Comparison of ENCODE assay signal across 8 cellular contexts in the genomic region with DNA sequence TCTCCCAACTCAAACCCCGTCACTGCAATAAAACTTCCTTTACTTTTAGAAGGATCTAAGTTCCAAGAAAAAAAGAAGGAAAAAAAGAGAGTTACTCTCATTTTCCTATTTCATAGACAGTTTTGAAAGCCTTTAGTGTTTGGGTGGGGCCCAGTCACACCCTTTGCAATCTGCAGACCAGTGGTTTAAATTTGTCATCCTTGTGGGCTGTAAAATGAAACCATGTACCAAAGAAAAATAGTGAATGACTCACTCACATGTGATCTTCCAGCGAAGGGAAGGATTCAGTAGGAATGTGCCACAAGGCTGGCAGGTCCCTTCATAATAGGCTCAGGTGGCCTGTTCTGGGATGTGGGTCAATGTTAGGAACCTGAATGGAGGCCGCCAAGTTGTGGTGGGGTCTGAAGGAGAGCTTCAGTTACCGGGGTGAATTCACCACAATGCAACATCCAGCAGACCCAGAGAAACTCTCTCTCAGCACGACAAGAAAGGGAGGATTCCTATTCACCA. TPM values are rescaled to one million over a fixed set of nuclear protein-coding genes. Genes with fewer than 3 reads are reported as not detected.
DNase-seq lines count a peak whose midpoint lies in the region; ATAC-seq and TF ChIP-seq lines count a peak whose summit lies in the region.

No MANE protein-coding gene starts in this region.

- H3K27ac Mint-ChIP-seq in activated CD4-positive, alpha-beta T cell treated with anti-CD3 and anti-CD28 coated beads for 36 hours = peak overlapping the region; percentile 38

- ATAC-seq in activated CD4-positive, alpha-beta T cell treated with anti-CD3 and anti-CD28 coated beads for 36 hours = peak; percentile 28
- no peak for ATAC-seq in GM21515 (IDR thresholded peaks at IDR 0.05; ENCODE audit: unreplicated experiment)

- H3K4me3 Mint-ChIP-seq in activated CD4-positive, alpha-beta T cell treated with anti-CD3 and anti-CD28 coated beads for 36 hours = no peak overlapping the region

- peak; percentile 37 for DNase-seq in activated CD4-positive, alpha-beta T cell treated with anti-CD3 and anti-CD28 coated beads for 36 hours
- no peak for DNase-seq in activated CD4-positive, alpha-beta T cell treated with anti-CD3 and anti-CD28 coated beads for 4 hours
- DNase-seq in Peyer's patch (peak in 2 of 3 donors; percentile 51 to 68), dermis microvascular lymphatic vessel endothelial cell (ENCODE audit: low read depth in 2 of 2) (peak; percentile 45 to 72), myocyte (ENCODE audit: low read depth) (peak; percentile 93), NCI-H510A (lab: John Stamatoyannopoulos, UW) (no peak), NCI-H1436 treated with DMSO at 0.1 percent for 48 hours (lab: John Stamatoyannopoulos, UW) (no peak)

- H3K27me3 Mint-ChIP-seq in activated CD4-positive, alpha-beta T cell treated with anti-CD3 and anti-CD28 coated beads for 36 hours = no peaks in the 10 kb centered on the region

- H3K4me3 ChIP-seq in Peyer's patch = no peak overlapping the region

- POLR2A ChIA-PET in activated CD4-positive, alpha-beta T cell treated with anti-CD3 and anti-CD28 coated beads for 36 hours (lab: Charles Lee) = no interaction called here

- H3K27ac ChIP-seq in Peyer's patch = peak overlapping the region in 3 of 4 donors; percentile 39 to 52 (median 44)

- intact Hi-C loops in activated CD4-positive, alpha-beta T cell treated with anti-CD3 and anti-CD28 coated beads for 36 hours (cut with DNase I, micrococcal nuclease) = loop anchor here in 1 of 2 experiments (5.0 to 10.0 kb wide), 3 partner anchors 57 to 715 kb away; partner anchors contain the start of gene GMCL1

- peaks cover 3 to 57% (median 5%) of the 10 kb centered on the region in 4 donors for H3K4me1 ChIP-seq in Peyer's patch

- no peak for TF ChIP-seq POLR2A in Peyer's patch (IDR thresholded peaks at IDR 0.05)

- H3K27me3 ChIP-seq in Peyer's patch = no peaks in the 10 kb centered on the region

- peaks cover 49% of the 10 kb centered on the region for H3K4me1 Mint-ChIP-seq in activated CD4-positive, alpha-beta T cell treated with anti-CD3 and anti-CD28 coated beads for 36 hours

- CTCF ChIA-PET in activated CD4-positive, alpha-beta T cell treated with anti-CD3 and anti-CD28 coated beads for 36 hours (lab: Charles Lee) = no interaction called here

- no peak for TF ChIP-seq CTCF in Peyer's patch (IDR thresholded peaks at IDR 0.05)

- no peaks in the 10 kb centered on the region for H3K9me3 ChIP-seq in Peyer's patch

- no peaks in the 10 kb centered on the region for H3K36me3 Mint-ChIP-seq in activated CD4-positive, alpha-beta T cell treated with anti-CD3 and anti-CD28 coated beads for 36 hours (ENCODE audit: low read depth)

- no peaks in the 10 kb centered on the region for H3K9me3 Mint-ChIP-seq in activated CD4-positive, alpha-beta T cell treated with anti-CD3 and anti-CD28 coated beads for 36 hours (ENCODE audit: low read depth)

- H3K36me3 ChIP-seq in Peyer's patch = no peaks in the 10 kb centered on the region

RNA-seq across cellular contexts. Expression of gene ANXA4, which starts 28.3 kb away (rescaled TPM):
- total RNA-seq in activated CD4-positive, alpha-beta T cell treated with anti-CD3 and anti-CD28 coated beads for 36 hours = 10 to 100 TPM; 24.8 to 30.7 TPM
- total RNA-seq in Peyer's patch (100 to 1,000 TPM; 106 to 216 (median 156) TPM), dermis microvascular lymphatic vessel endothelial cell (40.6 and 51.5 TPM in 2 replicates), myocyte (18.1 and 28.5 TPM in 2 replicates)
- 110 TPM for polyA plus RNA-seq in myocyte (2012)

RNA-seq across cellular contexts. Expression of gene GMCL1, which starts 59.2 kb away (rescaled TPM):
- total RNA-seq in activated CD4-positive, alpha-beta T cell treated with anti-CD3 and anti-CD28 coated beads for 36 hours = 10 to 100 TPM; 14.5 to 20.3 TPM
- total RNA-seq in Peyer's patch = 10 to 100 TPM; 15.4 to 29.2 (median 23.0) TPM
- total RNA-seq in dermis microvascular lymphatic vessel endothelial cell = 6.5 and 7.2 TPM in 2 replicates
- 9.7 and 13.6 TPM in 2 replicates for total RNA-seq in myocyte
- 6.4 TPM for polyA plus RNA-seq in myocyte (2012)

Comparison
In these comparisons a context has a peak if more than half of its experiments do, and no peak if none do; other contexts are left out.
1. DNase-seq: peak in activated CD4-positive, alpha-beta T cell treated with anti-CD3 and anti-CD28 coated beads for 36 hours (single experiment), Peyer's patch (2 of 3), dermis microvascular lymphatic vessel endothelial cell (2 of 2) and myocyte (single experiment); none in activated CD4-positive, alpha-beta T cell treated with anti-CD3 and anti-CD28 coated beads for 4 hours (0 of 2), NCI-H510A (single experiment) and NCI-H1436 treated with DMSO at 0.1 percent for 48 hours (single experiment).